In the genomic region with DNA sequence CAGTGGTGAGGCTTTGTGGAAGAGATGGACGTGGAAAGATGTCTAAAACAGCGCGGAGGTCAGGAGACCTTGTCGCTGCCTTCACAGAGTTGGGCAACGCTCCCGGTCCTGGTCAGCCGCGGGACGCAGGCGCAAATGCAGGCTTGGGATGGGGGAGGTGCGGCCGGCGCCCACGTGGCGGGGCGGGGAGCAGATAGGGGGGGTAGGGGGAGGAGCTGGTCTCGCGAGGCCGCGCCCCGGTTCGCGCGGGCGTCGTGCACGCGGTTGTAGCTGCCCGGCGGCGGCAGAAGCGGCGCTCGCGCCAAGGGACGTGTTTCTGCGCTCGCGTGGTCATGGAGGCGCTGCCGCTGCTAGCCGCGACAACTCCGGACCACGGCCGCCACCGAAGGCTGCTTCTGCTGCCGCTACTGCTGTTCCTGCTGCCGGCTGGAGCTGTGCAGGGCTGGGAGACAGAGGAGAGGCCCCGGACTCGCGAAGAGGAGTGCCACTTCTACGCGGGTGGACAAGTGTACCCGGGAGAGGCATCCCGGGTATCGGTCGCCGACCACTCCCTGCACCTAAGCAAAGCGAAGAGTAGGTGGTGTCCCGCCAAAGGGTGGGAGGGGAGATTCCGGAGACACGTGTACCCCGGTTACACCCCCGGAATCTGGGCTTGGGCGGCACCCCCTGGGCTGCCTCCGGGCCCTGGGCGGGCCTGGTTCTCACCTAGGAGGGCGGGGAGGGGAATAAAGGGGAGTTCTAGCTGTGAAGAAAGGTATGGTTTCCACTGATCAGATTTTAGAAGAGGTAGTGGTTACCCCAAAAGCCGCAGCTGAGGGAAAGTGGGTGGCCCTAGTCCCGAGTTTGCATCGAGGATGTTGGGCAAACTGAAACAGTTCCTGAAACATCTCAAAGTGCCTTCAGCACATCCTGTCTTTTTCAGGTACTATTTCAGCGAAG, we compare ENCODE assay signal across 8 cellular contexts. TPM values are rescaled to one million over a fixed set of nuclear protein-coding genes. Genes with fewer than 3 reads are reported as not detected.
DNase-seq lines count a peak whose midpoint lies in the region; ATAC-seq and TF ChIP-seq lines count a peak whose summit lies in the region.

TSS of gene PRDX4 (plus strand) at position 255 of the 939 bp plus-strand sequence. CDS start at position 333, 78 bp downstream.

- no peaks in the 10 kb centered on the region for H3K4me1 ChIP-seq in NT2/D1 (ENCODE audit: insufficient read depth, insufficient read length)

- peak within 1 kb of the TSS; percentile 87 for H3K27ac Mint-ChIP-seq in activated CD8-positive, alpha-beta memory T cell treated with anti-CD3 and anti-CD28 coated beads, Interleukin-2, amount 10 ng/mL, durations not matched to agents 7 days and 5 days
- H3K27ac Mint-ChIP-seq in mesothelial cell of epicardium: peak within 1 kb of the TSS; percentile 96

- no peak for TF ChIP-seq CTCF in GM20000 (IDR thresholded peaks at IDR 0.05; ENCODE audit: extremely low read depth, missing control alignments)
- TF ChIP-seq CTCF in mesothelial cell of epicardium (IDR thresholded peaks at IDR 0.05; ENCODE audit: unreplicated experiment): no peak

- H3K4me3 Mint-ChIP-seq in activated CD8-positive, alpha-beta memory T cell treated with anti-CD3 and anti-CD28 coated beads, Interleukin-2, amount 10 ng/mL, durations not matched to agents 7 days and 5 days: peak within 1 kb of the TSS; percentile 82
- peak within 1 kb of the TSS; percentile 83 for H3K4me3 Mint-ChIP-seq in mesothelial cell of epicardium

- H3K9me3 ChIP-seq in NT2/D1 (ENCODE audit: insufficient read depth, low read length): no peaks in the 10 kb centered on the region

- CTCF ChIA-PET in activated CD8-positive, alpha-beta memory T cell treated with anti-CD3 and anti-CD28 coated beads, Interleukin-2, amount 10 ng/mL, durations not matched to agents 7 days and 5 days (lab: Charles Lee): interaction anchor here (1.5 to 1.8 kb wide), 2 partner anchors 234 to 240 kb away, joined by 4 to 5 read pairs; partner anchors contain the start of genes APOO and CXorf58

- no peaks in the 10 kb centered on the region for H3K27me3 ChIP-seq in NT2/D1 (ENCODE audit: insufficient read depth, insufficient read length)

- H3K9ac ChIP-seq in NT2/D1 (ENCODE audit: insufficient read length, low read depth): peak within 1 kb of the TSS; percentile 99

- H3K4me1 Mint-ChIP-seq in activated CD8-positive, alpha-beta memory T cell treated with anti-CD3 and anti-CD28 coated beads, Interleukin-2, amount 10 ng/mL, durations not matched to agents 7 days and 5 days: peaks cover 26% of the 10 kb centered on the region
- peaks cover 28% of the 10 kb centered on the region for H3K4me1 Mint-ChIP-seq in mesothelial cell of epicardium

- H3K27me3 Mint-ChIP-seq in activated CD8-positive, alpha-beta memory T cell treated with anti-CD3 and anti-CD28 coated beads, Interleukin-2, amount 10 ng/mL, durations not matched to agents 7 days and 5 days: no peaks in the 10 kb centered on the region
- no peaks in the 10 kb centered on the region for H3K27me3 Mint-ChIP-seq in mesothelial cell of epicardium (ENCODE audit: low read depth)

- in situ Hi-C loops in endometrial microvascular endothelial cells (cut with HindIII; ENCODE audit: inconsistent ontology term, low pct_unique_long_range_greater_than_20kb, low sequenced_read_pairs): no loop called here

- DNase-seq in COLO668 (lab: John Stamatoyannopoulos, UW; ENCODE audit: unreplicated experiment) (peak; percentile 93), GM20000 (ENCODE audit: low spot score) (peak; percentile 89), HT-29 (ENCODE audit: low spot score) (peak; percentile 54), NT2/D1 (ENCODE audit: low read depth, low spot score) (peak; percentile 76), mesothelial cell of epicardium (ENCODE audit: low spot score in 2 of 2, unreplicated experiment in 2 of 2) (peak; percentile 87 to 91)
- peak; percentile 84 for DNase-seq in activated CD8-positive, alpha-beta memory T cell treated with anti-CD3 and anti-CD28 coated beads, Interleukin-2, amount 10 ng/mL, durations not matched to agents 7 days and 5 days
- peak; percentile 60 to 66 for DNase-seq in stimulated activated CD8-positive, alpha-beta memory T cell treated with anti-CD3 and anti-CD28 coated beads, Interleukin-15, amount 100 ng/mL, for 4 hours (ENCODE audit: low read depth in 2 of 2)

- H3K4me3 ChIP-seq in NT2/D1 (ENCODE audit: insufficient read length, low read depth): peak within 1 kb of the TSS; percentile 88

- peaks cover 27% of the 10 kb centered on the region for H3K36me3 ChIP-seq in NT2/D1 (ENCODE audit: insufficient read depth, insufficient read length, low read length)

- ATAC-seq in activated CD8-positive, alpha-beta memory T cell treated with anti-CD3 and anti-CD28 coated beads, Interleukin-2, amount 10 ng/mL, durations not matched to agents 7 days and 5 days: peak; percentile 86

- no peaks in the 10 kb centered on the region for H3K9me3 Mint-ChIP-seq in activated CD8-positive, alpha-beta memory T cell treated with anti-CD3 and anti-CD28 coated beads, Interleukin-2, amount 10 ng/mL, durations not matched to agents 7 days and 5 days (ENCODE audit: low read depth)
- no peaks in the 10 kb centered on the region for H3K9me3 Mint-ChIP-seq in mesothelial cell of epicardium

- peaks cover 7% of the 10 kb centered on the region for H3K36me3 Mint-ChIP-seq in activated CD8-positive, alpha-beta memory T cell treated with anti-CD3 and anti-CD28 coated beads, Interleukin-2, amount 10 ng/mL, durations not matched to agents 7 days and 5 days
- peaks cover 10% of the 10 kb centered on the region for H3K36me3 Mint-ChIP-seq in mesothelial cell of epicardium

RNA-seq across cellular contexts. Expression of gene PRDX4, which starts in this region (rescaled TPM):
- 87.4 and 89.7 TPM in 2 replicates for total RNA-seq in HT-29 (2014; rRNA removed; shearing (Covaris generic))
- total RNA-seq in activated CD8-positive, alpha-beta memory T cell treated with anti-CD3 and anti-CD28 coated beads, Interleukin-2, amount 10 ng/mL, durations not matched to agents 7 days and 5 days: 10 to 100 TPM; 31.7 to 35.5 TPM
- total RNA-seq in endometrial microvascular endothelial cells (ENCODE audit: inconsistent ontology term): 320 TPM
- 165 to 173 TPM (median 170 TPM) in 3 replicates for total RNA-seq in mesothelial cell of epicardium

Comparison
In these comparisons a context has a peak if more than half of its experiments do, and no peak if none do; other contexts are left out.
1. Peak in every context shown above with its lines: DNase-seq, ATAC-seq and H3K4me3 ChIP-seq.